ENCODE assay signal across 14 cellular contexts in the genomic region with DNA sequence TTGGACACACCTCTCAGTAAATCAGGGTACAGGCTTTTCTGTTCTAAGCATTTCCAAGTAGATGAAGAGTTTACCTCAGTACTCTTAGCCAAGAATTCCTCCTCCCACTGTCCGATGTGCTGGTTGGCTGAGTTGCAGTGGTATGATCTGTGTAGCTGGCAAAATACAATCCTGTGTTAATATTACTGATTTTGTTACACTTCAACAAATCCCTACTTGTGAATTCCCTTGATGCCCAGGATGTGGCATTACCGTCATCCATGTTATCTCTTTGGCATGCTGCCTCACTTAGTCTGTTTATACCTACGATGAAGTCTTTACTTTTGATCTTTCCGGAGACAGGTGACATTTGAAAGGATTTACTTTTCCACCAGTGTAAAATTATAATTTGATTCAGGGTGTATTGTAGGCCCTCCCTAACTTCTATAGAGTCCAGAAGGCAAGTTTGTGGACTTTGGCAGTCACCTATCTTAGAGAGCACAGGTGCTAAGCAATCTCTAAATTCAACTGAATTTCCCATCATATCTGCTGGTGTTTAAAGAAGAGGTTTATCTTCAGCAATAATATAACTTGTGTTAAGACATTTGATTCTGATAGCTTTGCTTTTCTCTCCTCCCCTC. TPM values are rescaled to one million over a fixed set of nuclear protein-coding genes. Genes with fewer than 3 reads are reported as not detected.
A peak's percentile ranks its signal among the peaks of the same experiment; 100 is the strongest.
DNase-seq lines count a peak whose midpoint lies in the region; ATAC-seq and TF ChIP-seq lines count a peak whose summit lies in the region.
"Had no signal": no experiment of that assay in that cellular context is flagged by ENCODE, and none has a peak within 500 bp of the region (broad histone marks: within the 10 kb centered on the region; RNA-seq: fewer than 3 reads in every experiment).

No MANE protein-coding gene starts in this region.

- H3K9me3 ChIP-seq in hepatocyte (ENCODE audit: low read depth) = no peaks in the 10 kb centered on the region

- H4K20me1 ChIP-seq in hepatocyte (ENCODE audit: insufficient read depth, poor library complexity, severe bottlenecking) = no peaks in the 10 kb centered on the region

- TF ChIP-seq CTCF in hepatocyte (IDR thresholded peaks at IDR 0.05; ENCODE audit: poor library complexity) = no peak

- H3K27me3 Mint-ChIP-seq in activated naive CD4-positive, alpha-beta T cell treated with anti-CD3 and anti-CD28 coated beads, Interleukin-2, amount 10 ng/mL, durations not matched to agents 7 days and 5 days = no peaks in the 10 kb centered on the region
- H3K27me3 Mint-ChIP-seq in activated CD8-positive, alpha-beta T cell treated with anti-CD3 and anti-CD28 coated beads, Interleukin-2, amount 10 ng/mL, durations not matched to agents 7 days and 5 days (ENCODE audit: low read depth) = no peaks in the 10 kb centered on the region

- H3K27ac Mint-ChIP-seq in activated naive CD4-positive, alpha-beta T cell treated with anti-CD3 and anti-CD28 coated beads, Interleukin-2, amount 10 ng/mL, durations not matched to agents 7 days and 5 days = peak overlapping the region; percentile 82
- H3K27ac Mint-ChIP-seq in activated CD8-positive, alpha-beta T cell treated with anti-CD3 and anti-CD28 coated beads, Interleukin-2, amount 10 ng/mL, durations not matched to agents 7 days and 5 days = peak overlapping the region; percentile 79
- H3K27ac Mint-ChIP-seq: T-helper 17 cell had no signal

- no peaks in the 10 kb centered on the region for H3K36me3 Mint-ChIP-seq in activated naive CD4-positive, alpha-beta T cell treated with anti-CD3 and anti-CD28 coated beads, Interleukin-2, amount 10 ng/mL, durations not matched to agents 7 days and 5 days
- no peaks in the 10 kb centered on the region for H3K36me3 Mint-ChIP-seq in activated CD8-positive, alpha-beta T cell treated with anti-CD3 and anti-CD28 coated beads, Interleukin-2, amount 10 ng/mL, durations not matched to agents 7 days and 5 days (ENCODE audit: low read depth)

- POLR2A ChIA-PET in activated CD8-positive, alpha-beta T cell treated with anti-CD3 and anti-CD28 coated beads, Interleukin-2, amount 10 ng/mL, durations not matched to agents 7 days and 5 days (lab: Charles Lee) = interaction anchor here (3.4 kb wide), 1 partner anchor 11 kb away, joined by 15 read pairs; a partner anchor contains a TSS

- 87% methylated on average over 4 of the region's 4 CpGs for WGBS in hepatocyte (ENCODE audit: low lambda C conversion rate, missing lambda C conversion rate)

- peak overlapping the region; percentile 54 for H3K4me2 ChIP-seq in hepatocyte

- H3K9me3 Mint-ChIP-seq in activated naive CD4-positive, alpha-beta T cell treated with anti-CD3 and anti-CD28 coated beads, Interleukin-2, amount 10 ng/mL, durations not matched to agents 7 days and 5 days = no peaks in the 10 kb centered on the region
- H3K9me3 Mint-ChIP-seq in activated CD8-positive, alpha-beta T cell treated with anti-CD3 and anti-CD28 coated beads, Interleukin-2, amount 10 ng/mL, durations not matched to agents 7 days and 5 days (ENCODE audit: insufficient read depth) = no peaks in the 10 kb centered on the region

- no peaks in the 10 kb centered on the region for H3K79me2 ChIP-seq in hepatocyte

- H3K27ac ChIP-seq in hepatocyte = no peak overlapping the region

- H3K4me1 Mint-ChIP-seq in activated naive CD4-positive, alpha-beta T cell treated with anti-CD3 and anti-CD28 coated beads, Interleukin-2, amount 10 ng/mL, durations not matched to agents 7 days and 5 days = peaks cover 26% of the 10 kb centered on the region
- H3K4me1 Mint-ChIP-seq in activated CD8-positive, alpha-beta T cell treated with anti-CD3 and anti-CD28 coated beads, Interleukin-2, amount 10 ng/mL, durations not matched to agents 7 days and 5 days (ENCODE audit: low read depth) = peaks cover 27% of the 10 kb centered on the region

- no peak overlapping the region for H3K4me3 Mint-ChIP-seq in activated naive CD4-positive, alpha-beta T cell treated with anti-CD3 and anti-CD28 coated beads, Interleukin-2, amount 10 ng/mL, durations not matched to agents 7 days and 5 days
- H3K4me3 Mint-ChIP-seq in activated CD8-positive, alpha-beta T cell treated with anti-CD3 and anti-CD28 coated beads, Interleukin-2, amount 10 ng/mL, durations not matched to agents 7 days and 5 days = peak overlapping the region; percentile 55

- ATAC-seq in activated CD8-positive, alpha-beta T cell treated with anti-CD3 and anti-CD28 coated beads, Interleukin-2, amount 10 ng/mL, durations not matched to agents 7 days and 5 days = no peak
- ATAC-seq in HG03565 (IDR thresholded peaks at IDR 0.05; ENCODE audit: unreplicated experiment) (no peak), GM18517 (IDR thresholded peaks at IDR 0.05; ENCODE audit: unreplicated experiment) (no peak)

- CTCF ChIA-PET in activated naive CD4-positive, alpha-beta T cell treated with anti-CD3 and anti-CD28 coated beads, Interleukin-2, amount 10 ng/mL, durations not matched to agents 7 days and 5 days (lab: Charles Lee) = interaction anchor here (0.7 to 1.4 kb wide), 4 partner anchors 10 to 108 kb away, joined by 3 to 4 read pairs (median 3); a partner anchor contains a TSS
- CTCF ChIA-PET in activated CD8-positive, alpha-beta T cell treated with anti-CD3 and anti-CD28 coated beads, Interleukin-2, amount 10 ng/mL, durations not matched to agents 7 days and 5 days (lab: Charles Lee) = interaction anchor here (0.7 to 2.7 kb wide), 7 partner anchors 11 to 522 kb away, joined by 3 to 29 read pairs (median 5); a partner anchor contains a TSS

- H3K4me1 ChIP-seq in hepatocyte (ENCODE audit: insufficient read depth) = no peaks in the 10 kb centered on the region

- H3K9me2 ChIP-seq in hepatocyte (replicated peaks; ENCODE audit: insufficient read depth) = no peaks in the 10 kb centered on the region

- H2AFZ ChIP-seq in hepatocyte = peak overlapping the region; percentile 2

- no peak for DNase-seq in activated naive CD4-positive, alpha-beta T cell treated with anti-CD3 and anti-CD28 coated beads, Interleukin-2, amount 10 ng/mL, durations not matched to agents 7 days and 5 days
- no peak for DNase-seq in activated naive CD4-positive, alpha-beta T cell treated with Interleukin-2 at 50 U/mL for 16 hours
- no peak for DNase-seq in activated CD8-positive, alpha-beta T cell treated with anti-CD3 and anti-CD28 coated beads, Interleukin-2, amount 10 ng/mL, durations not matched to agents 7 days and 5 days
- no peak for DNase-seq in hepatocyte (ENCODE audit: low spot score)
- peak; percentile 77 for DNase-seq in renal cortical epithelial cell (ENCODE audit: low read depth)
- no peak for DNase-seq in mucosa of gallbladder (ENCODE audit: low spot score)
- DNase-seq: cortex of kidney had no signal

- H3K4me3 ChIP-seq in hepatocyte = no peak overlapping the region

- no peaks in the 10 kb centered on the region for H3K36me3 ChIP-seq in hepatocyte (replicated peaks; ENCODE audit: insufficient read depth, low read depth)

- H3K27me3 ChIP-seq in hepatocyte = no peaks in the 10 kb centered on the region

RNA-seq across cellular contexts. Expression of a gene that starts 10.1 kb away (rescaled TPM):
- not detected for total RNA-seq in activated CD8-positive, alpha-beta T cell treated with anti-CD3 and anti-CD28 coated beads, Interleukin-2, amount 10 ng/mL, durations not matched to agents 7 days and 5 days
- total RNA-seq in hepatocyte = not detected in 2 replicates
- polyA plus RNA-seq in hepatocyte = not detected in 2 replicates
- total RNA-seq in renal cortical epithelial cell = not detected in 2 replicates
- not detected for total RNA-seq in mucosa of gallbladder
- total RNA-seq: A673, kidney epithelial cell, osteocyte, T-helper 17 cell, ureter had no signal

RNA-seq across cellular contexts. Expression of a gene that starts 11.6 kb away (rescaled TPM):
- total RNA-seq in activated CD8-positive, alpha-beta T cell treated with anti-CD3 and anti-CD28 coated beads, Interleukin-2, amount 10 ng/mL, durations not matched to agents 7 days and 5 days = 10 to 100 TPM; 14.4 to 15.9 TPM
- total RNA-seq in hepatocyte = 9.3 and 15.4 TPM in 2 replicates
- polyA plus RNA-seq in hepatocyte = 10.7 and 14.8 TPM in 2 replicates
- 12.0 and 38.7 TPM in 2 replicates for total RNA-seq in renal cortical epithelial cell
- 41.8 TPM for total RNA-seq in mucosa of gallbladder
